In genomic region chr6:19538086-19538485, GRCh38 we compare ENCODE assay signal across 1 cellular context.
TF ChIP-seq lines count a peak whose summit lies in the region.

No MANE protein-coding gene starts in this region.

TF ChIP-seq in WTC11, 78 proteins besides CTCF, POLR2A, EP300 and RAD21 (continued from another document):
- TF ChIP-seq ARID4B (CRISPR knock-in tag; IDR thresholded peaks at IDR 0.05; ENCODE audit: borderline replicate concordance) (no peak), ZNF423 (CRISPR knock-in tag; IDR thresholded peaks at IDR 0.05) (no peak), EMX1 (CRISPR knock-in tag; IDR thresholded peaks at IDR 0.05) (no peak), TCF7 (CRISPR knock-in tag; IDR thresholded peaks at IDR 0.05; ENCODE audit: low read depth) (no peak), TEAD1 (CRISPR knock-in tag; IDR thresholded peaks at IDR 0.05) (no peak)
TF ChIP-seq in WTC11: peak in this region for 0.
